In genomic region chr3:36893137-36893557, GRCh38 we compare ENCODE assay signal across 8 cellular contexts. TPM values are rescaled to one million over a fixed set of nuclear protein-coding genes. Genes with fewer than 3 reads are reported as not detected.
DNase-seq lines count a peak whose midpoint lies in the region; ATAC-seq, FAIRE-seq and TF ChIP-seq lines count a peak whose summit lies in the region.

No MANE protein-coding gene starts in this region.

- H3K4me1 Mint-ChIP-seq in activated CD4-positive, alpha-beta T cell treated with anti-CD3 and anti-CD28 coated beads, Interleukin-2, amount 10 ng/mL, durations not matched to agents 7 days and 5 days: peaks cover 49% of the 10 kb centered on the region

- H3K9me3 ChIP-seq in SJSA1 (replicated peaks) (no peaks in the 10 kb centered on the region), esophagus squamous epithelium (no peaks in the 10 kb centered on the region), pancreas (no peaks in the 10 kb centered on the region)

- no peaks in the 10 kb centered on the region for H3K27me3 Mint-ChIP-seq in activated CD4-positive, alpha-beta T cell treated with anti-CD3 and anti-CD28 coated beads, Interleukin-2, amount 10 ng/mL, durations not matched to agents 7 days and 5 days

- peaks cover 2% of the 10 kb centered on the region for H3K9me3 Mint-ChIP-seq in activated CD4-positive, alpha-beta T cell treated with anti-CD3 and anti-CD28 coated beads, Interleukin-2, amount 10 ng/mL, durations not matched to agents 7 days and 5 days

- POLR2A ChIA-PET in activated CD4-positive, alpha-beta T cell treated with anti-CD3 and anti-CD28 coated beads, Interleukin-2, amount 10 ng/mL, durations not matched to agents 7 days and 5 days (lab: Charles Lee): no interaction called here

- H3K4me3 Mint-ChIP-seq in activated CD4-positive, alpha-beta T cell treated with anti-CD3 and anti-CD28 coated beads, Interleukin-2, amount 10 ng/mL, durations not matched to agents 7 days and 5 days: no peak overlapping the region

- FAIRE-seq in pancreas (lab: Jason Lieb, UNC): peak; percentile 17

- peak overlapping the region; percentile 12; the same call in 1 of the 2 replicates for H3K27ac ChIP-seq in SJSA1
- peak overlapping the region in 2 of 4 donors; percentile 34 to 48 for H3K27ac ChIP-seq in esophagus squamous epithelium
- H3K27ac ChIP-seq in pancreas: peak overlapping the region in 3 of 4 donors; percentile 7 to 35 (median 34)

- TF ChIP-seq POLR2A in esophagus squamous epithelium (IDR thresholded peaks at IDR 0.05): no peak

- TF ChIP-seq CTCF in esophagus squamous epithelium (IDR thresholded peaks at IDR 0.05): no peak
- TF ChIP-seq CTCF in pancreas (IDR thresholded peaks at IDR 0.05): no peak

- intact Hi-C loops in esophagus squamous epithelium (cut with DNase I): no loop called here
- intact Hi-C loops in pancreas (cut with DNase I): no loop called here

- H3K4me3 ChIP-seq in SJSA1 (no peak overlapping the region), esophagus squamous epithelium (no peak overlapping the region), pancreas (no peak overlapping the region)

- DNase-seq in activated CD4-positive, alpha-beta T cell treated with anti-CD3 and anti-CD28 coated beads, Interleukin-2, amount 10 ng/mL, durations not matched to agents 7 days and 5 days: peak; percentile 21
- DNase-seq in activated CD4-positive, alpha-beta T cell treated with anti-CD3 and anti-CD28 coated beads for 1 hour: no peak
- DNase-seq in SJSA1 (ENCODE audit: low read depth in 1 of 2, low spot score in 2 of 2) (peak in 1 of 2 experiments; percentile 19), esophagus squamous epithelium (lab: John Stamatoyannopoulos, UW) (peak; percentile 5), pancreas (no peak), NCI-H1930 (lab: John Stamatoyannopoulos, UW) (no peak), retina (no peak)

- peak; percentile 50 for ATAC-seq in HG02852 (IDR thresholded peaks at IDR 0.05; ENCODE audit: unreplicated experiment)
- ATAC-seq in pancreas: peak in 3 of 4 donors; percentile 70 to 93 (median 91)

- H3K36me3 Mint-ChIP-seq in activated CD4-positive, alpha-beta T cell treated with anti-CD3 and anti-CD28 coated beads, Interleukin-2, amount 10 ng/mL, durations not matched to agents 7 days and 5 days (ENCODE audit: low read depth): peaks cover 95% of the 10 kb centered on the region

- H3K4me1 ChIP-seq in SJSA1 (replicated peaks) (no peaks in the 10 kb centered on the region), esophagus squamous epithelium (peaks cover 0 to 14% (median 0%) of the 10 kb centered on the region in 3 donors), pancreas (peaks cover 0 to 6% (median 0%) of the 10 kb centered on the region in 3 donors)

- H3K36me3 ChIP-seq in SJSA1: no peaks in the 10 kb centered on the region
- peaks cover 0 to 69% (median 3%) of the 10 kb centered on the region in 3 donors for H3K36me3 ChIP-seq in esophagus squamous epithelium
- H3K36me3 ChIP-seq in pancreas: no peaks in the 10 kb centered on the region

- CTCF ChIA-PET in activated CD4-positive, alpha-beta T cell treated with anti-CD3 and anti-CD28 coated beads, Interleukin-2, amount 10 ng/mL, durations not matched to agents 7 days and 5 days (lab: Charles Lee): interaction anchor here (0.6 kb wide), 1 partner anchor 36 kb away, joined by 3 read pairs; no protein-coding TSS in a partner anchor

- H3K27ac Mint-ChIP-seq in activated CD4-positive, alpha-beta T cell treated with anti-CD3 and anti-CD28 coated beads, Interleukin-2, amount 10 ng/mL, durations not matched to agents 7 days and 5 days: peak overlapping the region; percentile 75

- WGBS in esophagus squamous epithelium, 2 donors: 72 to 77% methylated on average over 2 of the region's 2 CpGs
- 80 to 84% methylated on average over 2 of the region's 2 CpGs for WGBS in pancreas, 2 donors

- no peaks in the 10 kb centered on the region for H3K27me3 ChIP-seq in SJSA1 (replicated peaks)
- no peaks in the 10 kb centered on the region for H3K27me3 ChIP-seq in esophagus squamous epithelium
- no peaks in the 10 kb centered on the region for H3K27me3 ChIP-seq in pancreas

RNA-seq across cellular contexts. Expression of gene TRANK1, which starts 51.7 kb away (rescaled TPM):
- total RNA-seq in activated CD4-positive, alpha-beta T cell treated with anti-CD3 and anti-CD28 coated beads, Interleukin-2, amount 10 ng/mL, durations not matched to agents 7 days and 5 days: 10 to 100 TPM; 84.3 to 93.1 TPM
- 0.91 and 2.4 TPM in 2 replicates for total RNA-seq in SJSA1 (2014; rRNA removed; shearing (Covaris generic))
- total RNA-seq in esophagus squamous epithelium (1 to 10 TPM; 1.8 to 6.3 (median 3.7) TPM), pancreas (10 to 100 TPM in 1 of 6 donors, 1 to 10 TPM in 5; 2.5 to 14.6 (median 4.2) TPM)
- 1 to 10 TPM; 1.7 to 1.8 TPM for polyA plus RNA-seq in pancreas

Comparison
In these comparisons a context has a peak if more than half of its experiments do, and no peak if none do; other contexts are left out.
1. DNase-seq: peak in activated CD4-positive, alpha-beta T cell treated with anti-CD3 and anti-CD28 coated beads, Interleukin-2, amount 10 ng/mL, durations not matched to agents 7 days and 5 days (single experiment) and esophagus squamous epithelium (single experiment); none in activated CD4-positive, alpha-beta T cell treated with anti-CD3 and anti-CD28 coated beads for 1 hour (single experiment), pancreas (0 of 6), NCI-H1930 (0 of 2) and retina (single experiment).
2. RNA of gene TRANK1, which starts 51.7 kb away (total RNA-seq): 84.3 to 93.1 TPM in activated CD4-positive, alpha-beta T cell treated with anti-CD3 and anti-CD28 coated beads, Interleukin-2, amount 10 ng/mL, durations not matched to agents 7 days and 5 days; 1.8 to 6.3 TPM in esophagus squamous epithelium, 2.5 to 14.6 TPM in pancreas and 0.91 to 2.4 TPM in SJSA1; every median in the first group is over 4 times any median in the second.